ENCODE assay signal across 15 cellular contexts in genomic region chr2:71601136-71602114, GRCh38.
"Had no signal": no experiment of that assay in that cellular context is flagged by ENCODE, and none has a peak within 500 bp of the region (broad histone marks: within the 10 kb centered on the region; RNA-seq: fewer than 3 reads in every experiment).

No MANE protein-coding gene starts in this region.

- H3K4me1 ChIP-seq: foreskin keratinocyte, transverse colon had no signal

- H3K36me3 Mint-ChIP-seq: activated naive CD4-positive, alpha-beta T cell treated with anti-CD3 and anti-CD28 coated beads, Interleukin-2, amount 50 U/mL, for 24 hours; naive thymus-derived CD8-positive, alpha-beta T cell had no signal

- H2AFZ ChIP-seq: parathyroid adenoma had no signal

- H3K27ac Mint-ChIP-seq: activated naive CD4-positive, alpha-beta T cell treated with anti-CD3 and anti-CD28 coated beads, Interleukin-2, amount 50 U/mL, for 24 hours; effector memory CD8-positive, alpha-beta T cell; T-helper 2 cell treated with Interferon-gamma antibody and Interleukin-4, amounts not matched to agents 5 μg/mL and 100 μg/mL, for 36 hours had no signal

- H3K9me3 ChIP-seq: neutrophil, transverse colon, vagina had no signal

- ATAC-seq: effector memory CD8-positive, alpha-beta T cell; foreskin keratinocyte; naive thymus-derived CD8-positive, alpha-beta T cell had no signal

- H3K4me3 ChIP-seq: cardiac muscle cell, transverse colon, vagina had no signal

- H3K9me3 Mint-ChIP-seq: activated naive CD4-positive, alpha-beta T cell treated with anti-CD3 and anti-CD28 coated beads, Interleukin-2, amount 50 U/mL, for 24 hours; effector memory CD8-positive, alpha-beta T cell; naive thymus-derived CD8-positive, alpha-beta T cell; T-helper 2 cell treated with Interferon-gamma antibody and Interleukin-4, amounts not matched to agents 5 μg/mL and 100 μg/mL, for 36 hours had no signal

- H3K36me3 ChIP-seq: cardiac muscle cell, transverse colon, vagina had no signal

- H3K27me3 ChIP-seq: cardiac muscle cell, neutrophil, transverse colon, vagina had no signal

- DNase-seq: activated CD4-positive, alpha-beta T cell treated with anti-CD3 and anti-CD28 coated beads, Interleukin-2, amount 50 U/mL, for 4 hours; activated gamma-delta T cell; effector memory CD8-positive, alpha-beta T cell; foreskin keratinocyte; stimulated activated CD4-positive, alpha-beta T cell treated with anti-CD3 and anti-CD28 coated beads, Interleukin-2, amount 100 ng/mL, for 24 hours; stimulated activated naive CD4-positive, alpha-beta T cell treated with Interleukin-2 at 50 U/mL for 16 hours; transverse colon had no signal

- H3K79me2 ChIP-seq: parathyroid adenoma had no signal

- H3K4me3 Mint-ChIP-seq: activated naive CD4-positive, alpha-beta T cell treated with anti-CD3 and anti-CD28 coated beads, Interleukin-2, amount 50 U/mL, for 24 hours; effector memory CD8-positive, alpha-beta T cell; naive thymus-derived CD8-positive, alpha-beta T cell; T-helper 2 cell treated with Interferon-gamma antibody and Interleukin-4, amounts not matched to agents 5 μg/mL and 100 μg/mL, for 36 hours had no signal

- H3K27ac ChIP-seq: cardiac muscle cell, epithelial cell of prostate, foreskin keratinocyte, parathyroid adenoma, transverse colon, vagina had no signal
